1 cellular context compared by ENCODE assay signal in genomic region chr6:16198061-16198705, GRCh38.
TF ChIP-seq lines count a peak whose summit lies in the region.

No MANE protein-coding gene starts in this region.

TF ChIP-seq in GM23338, 12 proteins besides CTCF, POLR2A, EP300 and RAD21 (continued from another document):
- TF ChIP-seq REST (IDR thresholded peaks at IDR 0.05; ENCODE audit: unreplicated experiment) (no peak), EZH2phosphoT487 (IDR thresholded peaks at IDR 0.05; ENCODE audit: unreplicated experiment) (no peak), STAT1 (IDR thresholded peaks at IDR 0.05; ENCODE audit: unreplicated experiment) (no peak), EZH2 (IDR thresholded peaks at IDR 0.05; ENCODE audit: low read depth, unreplicated experiment) (no peak), NANOG (IDR thresholded peaks at IDR 0.05; ENCODE audit: borderline replicate concordance) (no peak), POLR2AphosphoS5 (IDR thresholded peaks at IDR 0.05; ENCODE audit: low read depth) (no peak), ZNF114 (CRISPR knock-in tag; IDR thresholded peaks at IDR 0.05) (no peak)
